13 cellular contexts compared by ENCODE assay signal in the genomic region with DNA sequence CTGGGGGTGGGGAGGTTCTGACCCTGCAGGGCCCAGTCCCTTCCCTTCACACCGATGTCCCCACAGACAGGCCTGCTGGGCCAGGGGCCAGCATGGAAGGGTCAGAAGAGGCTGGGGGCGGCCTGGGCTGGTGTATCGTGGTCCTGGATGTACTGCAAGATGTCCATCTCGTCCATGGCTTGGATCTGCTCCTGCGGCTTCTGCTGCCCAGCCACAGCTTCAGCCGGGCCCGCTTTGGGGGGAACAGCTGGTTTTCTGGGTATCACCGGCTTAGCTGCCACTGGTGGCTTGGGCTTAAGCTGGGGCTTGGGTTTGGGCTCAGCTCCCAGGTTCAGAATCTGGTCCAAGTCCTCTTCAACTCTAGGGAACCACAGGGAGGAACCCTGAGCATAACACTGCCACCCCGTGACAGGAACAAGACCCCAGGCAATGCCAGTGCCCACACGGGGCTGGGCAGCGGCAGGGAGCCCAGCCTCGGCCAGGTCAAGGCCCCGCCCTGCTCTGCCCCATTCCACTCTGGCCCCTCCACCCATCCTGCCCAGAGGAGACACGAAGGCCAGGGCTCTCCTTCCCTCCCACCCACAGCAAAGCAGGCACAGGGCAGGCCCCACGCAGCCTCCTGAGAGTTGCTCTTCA. TPM values are rescaled to one million over a fixed set of nuclear protein-coding genes. Genes with fewer than 3 reads are reported as not detected.
DNase-seq lines count a peak whose midpoint lies in the region; ATAC-seq and TF ChIP-seq lines count a peak whose summit lies in the region.
"Had no signal": no experiment of that assay in that cellular context is flagged by ENCODE, and none has a peak within 500 bp of the region (broad histone marks: within the 10 kb centered on the region; RNA-seq: fewer than 3 reads in every experiment).

No MANE protein-coding gene starts in this region.

- H4K12ac ChIP-seq in trophoblast cell (ENCODE audit: low read depth, low read length) = no peak overlapping the region

- WGBS in trophoblast cell (ENCODE audit: extremely low coverage, insufficient coverage, insufficient read length) = no CpG with 5 or more reads among the region's 15 CpGs

- no peak overlapping the region for H4K8ac ChIP-seq in trophoblast cell (ENCODE audit: low read depth, low read length)

- no peak for ATAC-seq in activated CD4-positive, alpha-beta T cell treated with anti-CD3 and anti-CD28 coated beads for 36 hours
- ATAC-seq in left ventricle myocardium superior = no peak
- ATAC-seq: activated T-cell treated with anti-CD3 and anti-CD28 coated beads, Interleukin-2, amount 50 U/mL, for 72 hours had no signal

- peak overlapping the region; percentile 36 for H2BK120ac ChIP-seq in trophoblast cell (ENCODE audit: insufficient read depth, low read length, poor library complexity)

- H3K27me3 Mint-ChIP-seq in activated CD4-positive, alpha-beta T cell treated with anti-CD3 and anti-CD28 coated beads for 36 hours = no peaks in the 10 kb centered on the region
- H3K27me3 Mint-ChIP-seq in activated CD4-positive, alpha-beta T cell treated with anti-CD3 and anti-CD28 coated beads, Interleukin-2, amount 10 ng/mL, durations not matched to agents 24 days and 14 days = no peaks in the 10 kb centered on the region

- no peaks in the 10 kb centered on the region for H3K4me1 Mint-ChIP-seq in activated CD4-positive, alpha-beta T cell treated with anti-CD3 and anti-CD28 coated beads for 36 hours
- no peaks in the 10 kb centered on the region for H3K4me1 Mint-ChIP-seq in activated CD4-positive, alpha-beta T cell treated with anti-CD3 and anti-CD28 coated beads, Interleukin-2, amount 10 ng/mL, durations not matched to agents 24 days and 14 days

- no peak overlapping the region for H3K27ac Mint-ChIP-seq in activated CD4-positive, alpha-beta T cell treated with anti-CD3 and anti-CD28 coated beads for 36 hours
- no peak overlapping the region for H3K27ac Mint-ChIP-seq in activated CD4-positive, alpha-beta T cell treated with anti-CD3 and anti-CD28 coated beads, Interleukin-2, amount 10 ng/mL, durations not matched to agents 24 days and 14 days
- H3K27ac Mint-ChIP-seq: activated T-cell treated with anti-CD3 and anti-CD28 coated beads, Interleukin-2, amount 50 U/mL, for 72 hours had no signal

- peak; percentile 3 for DNase-seq in activated CD4-positive, alpha-beta T cell treated with anti-CD3 and anti-CD28 coated beads for 36 hours
- no peak for DNase-seq in activated CD4-positive, alpha-beta T cell treated with anti-CD3 and anti-CD28 coated beads, Interleukin-2, amount 10 ng/mL, durations not matched to agents 24 days and 14 days
- peak; percentile 49 for DNase-seq in left ventricle myocardium superior
- DNase-seq in trophoblast cell = no peak
- no peak for DNase-seq in vagina (ENCODE audit: extremely low spot score in 2 of 2)
- DNase-seq in mucosa of gallbladder (ENCODE audit: low spot score) = no peak
- no peak for DNase-seq in NCI-H2081 treated with DMSO at 0.1 percent for 48 hours (lab: John Stamatoyannopoulos, UW)
- DNase-seq in DMS79 treated with DMSO at 0.1 percent for 48 hours (lab: John Stamatoyannopoulos, UW) = no peak
- DNase-seq: 8988T; activated T-cell treated with anti-CD3 and anti-CD28 coated beads, Interleukin-2, amount 50 U/mL, for 72 hours; cerebellar nuclear complex; NCI-H2081 had no signal

- no peaks in the 10 kb centered on the region for H3K9me3 Mint-ChIP-seq in activated CD4-positive, alpha-beta T cell treated with anti-CD3 and anti-CD28 coated beads for 36 hours (ENCODE audit: low read depth)
- H3K9me3 Mint-ChIP-seq in activated CD4-positive, alpha-beta T cell treated with anti-CD3 and anti-CD28 coated beads, Interleukin-2, amount 10 ng/mL, durations not matched to agents 24 days and 14 days = no peaks in the 10 kb centered on the region
- H3K9me3 Mint-ChIP-seq: activated T-cell treated with anti-CD3 and anti-CD28 coated beads, Interleukin-2, amount 50 U/mL, for 72 hours had no signal

- no peaks in the 10 kb centered on the region for H3K9me3 ChIP-seq in trophoblast cell (ENCODE audit: insufficient read depth, low read depth, low read length)
- no peaks in the 10 kb centered on the region for H3K9me3 ChIP-seq in vagina

- peak overlapping the region; percentile 28 for H2BK12ac ChIP-seq in trophoblast cell (ENCODE audit: low read length)

- H3K4me1 ChIP-seq in trophoblast cell (ENCODE audit: control insufficient read depth in 1 of 2, insufficient read depth in 2 of 2, low read length in 2 of 2) (peaks cover 40 to 52% of the 10 kb centered on the region in 2 experiments), vagina (peaks cover 76% of the 10 kb centered on the region)

- peak overlapping the region; percentile 12 for H3K18ac ChIP-seq in trophoblast cell (ENCODE audit: low read length)

- intact Hi-C loops in activated CD4-positive, alpha-beta T cell treated with anti-CD3 and anti-CD28 coated beads for 36 hours (cut with DNase I, micrococcal nuclease) = no loop called here
- intact Hi-C loops in activated CD4-positive, alpha-beta T cell treated with anti-CD3 and anti-CD28 coated beads, Interleukin-2, amount 10 ng/mL, durations not matched to agents 24 days and 14 days (cut with micrococcal nuclease) = no loop called here
- intact Hi-C loops in left ventricle myocardium superior (cut with micrococcal nuclease) (no loop called here), vagina (cut with DNase I) (loop anchor here (5.0 kb wide), 1 partner anchor 172 kb away; the partner anchor contains the start of gene RHOB)

- H3K4me2 ChIP-seq in trophoblast cell (ENCODE audit: low read length) = no peak overlapping the region

- H3K79me2 ChIP-seq in trophoblast cell (ENCODE audit: control insufficient read depth, insufficient read depth, low read length, poor library complexity) = no peaks in the 10 kb centered on the region

- no peak for TF ChIP-seq POLR2A in vagina (IDR thresholded peaks at IDR 0.05)

- H2AK5ac ChIP-seq in trophoblast cell (ENCODE audit: low read length) = peak overlapping the region; percentile 32

- peaks cover 5% of the 10 kb centered on the region for H3K36me3 Mint-ChIP-seq in activated CD4-positive, alpha-beta T cell treated with anti-CD3 and anti-CD28 coated beads for 36 hours (ENCODE audit: low read depth)
- H3K36me3 Mint-ChIP-seq in activated CD4-positive, alpha-beta T cell treated with anti-CD3 and anti-CD28 coated beads, Interleukin-2, amount 10 ng/mL, durations not matched to agents 24 days and 14 days (ENCODE audit: low read depth) = peaks cover 6% of the 10 kb centered on the region

- peak overlapping the region; percentile 8 for H2AFZ ChIP-seq in trophoblast cell (ENCODE audit: insufficient read depth, low read length, poor library complexity)

- no peaks in the 10 kb centered on the region for H3K27me3 ChIP-seq in trophoblast cell (ENCODE audit: insufficient read depth, low read length)
- no peaks in the 10 kb centered on the region for H3K27me3 ChIP-seq in vagina

- H3K9ac ChIP-seq in trophoblast cell (ENCODE audit: low read length) = no peak overlapping the region

- CTCF ChIA-PET in activated CD4-positive, alpha-beta T cell treated with anti-CD3 and anti-CD28 coated beads for 36 hours (lab: Charles Lee) = interaction anchor here (1.1 kb wide), 1 partner anchor 16 kb away, joined by 3 read pairs; no protein-coding TSS in a partner anchor

- H3K36me3 ChIP-seq in trophoblast cell (ENCODE audit: control insufficient read depth in 1 of 2, insufficient read depth in 2 of 2, low read length in 2 of 2) (peaks cover 8 to 18% of the 10 kb centered on the region in 2 experiments), vagina (peaks cover 0 to 27% of the 10 kb centered on the region in 2 donors)

- no peak for TF ChIP-seq CTCF in vagina (IDR thresholded peaks at IDR 0.05)

- H3K23ac ChIP-seq in trophoblast cell (ENCODE audit: low read length) = no peak overlapping the region

- H2BK5ac ChIP-seq in trophoblast cell (ENCODE audit: low read depth, low read length, poor library complexity) = no peak overlapping the region

- no peak overlapping the region for H3K27ac ChIP-seq in trophoblast cell (ENCODE audit: low read depth, low read length)
- H3K27ac ChIP-seq in vagina = peak overlapping the region; percentile 97

- no peak overlapping the region for H3K4me3 Mint-ChIP-seq in activated CD4-positive, alpha-beta T cell treated with anti-CD3 and anti-CD28 coated beads for 36 hours
- H3K4me3 Mint-ChIP-seq in activated CD4-positive, alpha-beta T cell treated with anti-CD3 and anti-CD28 coated beads, Interleukin-2, amount 10 ng/mL, durations not matched to agents 24 days and 14 days = no peak overlapping the region
- H3K4me3 Mint-ChIP-seq: activated T-cell treated with anti-CD3 and anti-CD28 coated beads, Interleukin-2, amount 50 U/mL, for 72 hours had no signal

- H4K91ac ChIP-seq in trophoblast cell (ENCODE audit: low read depth, low read length) = peak overlapping the region; percentile 48

- H3K4ac ChIP-seq in trophoblast cell (ENCODE audit: low read depth, low read length) = no peak overlapping the region

- POLR2A ChIA-PET in activated CD4-positive, alpha-beta T cell treated with anti-CD3 and anti-CD28 coated beads for 36 hours (lab: Charles Lee) = interaction anchor here (0.5 kb wide), 1 partner anchor 528 kb away, joined by 5 read pairs; no protein-coding TSS in a partner anchor

- H3K4me3 ChIP-seq in trophoblast cell (ENCODE audit: low read depth, low read length) = no peak overlapping the region
- H3K4me3 ChIP-seq in vagina = no peak overlapping the region

- H3K14ac ChIP-seq in trophoblast cell (ENCODE audit: low read length) = peak overlapping the region; percentile 22

- H3K79me1 ChIP-seq in trophoblast cell (ENCODE audit: low read length) = peaks cover 35% of the 10 kb centered on the region

RNA-seq across cellular contexts. Expression of gene HS1BP3, which starts 31.9 kb away (rescaled TPM):
- 1 to 10 TPM; 6.2 to 7.1 TPM for total RNA-seq in activated CD4-positive, alpha-beta T cell treated with anti-CD3 and anti-CD28 coated beads for 36 hours
- 7.1 and 8.9 TPM in 2 replicates for total RNA-seq in activated CD4-positive, alpha-beta T cell treated with anti-CD3 and anti-CD28 coated beads, Interleukin-2, amount 10 ng/mL, durations not matched to agents 24 days and 14 days
- 20.2 TPM for total RNA-seq in left ventricle myocardium superior
- 17.5 and 18.2 TPM in 2 replicates for polyA plus RNA-seq in trophoblast cell (2013)
- total RNA-seq in vagina = 23.1 TPM
- 50.3 TPM for total RNA-seq in mucosa of gallbladder

RNA-seq across cellular contexts. Expression of gene GDF7, which starts 47.9 kb away (rescaled TPM):
- under 1 TPM in 1 of 2 experiments, not detected in 1; 0.02 TPM for total RNA-seq in activated CD4-positive, alpha-beta T cell treated with anti-CD3 and anti-CD28 coated beads for 36 hours
- 0.26 TPM in 2 replicates for total RNA-seq in activated CD4-positive, alpha-beta T cell treated with anti-CD3 and anti-CD28 coated beads, Interleukin-2, amount 10 ng/mL, durations not matched to agents 24 days and 14 days
- total RNA-seq in left ventricle myocardium superior (0.32 TPM), vagina (9.3 TPM), mucosa of gallbladder (2.5 TPM)
- 0.14 and 0.17 TPM in 2 replicates for polyA plus RNA-seq in trophoblast cell (2013)
- total RNA-seq: RPMI7951 had no signal

Comparison
In these comparisons a context has a peak if more than half of its experiments do, and no peak if none do; other contexts are left out.
1. DNase-seq: peak in activated CD4-positive, alpha-beta T cell treated with anti-CD3 and anti-CD28 coated beads for 36 hours (single experiment) and left ventricle myocardium superior (single experiment); none in activated CD4-positive, alpha-beta T cell treated with anti-CD3 and anti-CD28 coated beads, Interleukin-2, amount 10 ng/mL, durations not matched to agents 24 days and 14 days (single experiment), trophoblast cell (0 of 2), vagina (0 of 2), mucosa of gallbladder (single experiment), NCI-H2081 treated with DMSO at 0.1 percent for 48 hours (single experiment) and DMS79 treated with DMSO at 0.1 percent for 48 hours (single experiment).